ENCODE assay signal across 12 cellular contexts in the genomic region with DNA sequence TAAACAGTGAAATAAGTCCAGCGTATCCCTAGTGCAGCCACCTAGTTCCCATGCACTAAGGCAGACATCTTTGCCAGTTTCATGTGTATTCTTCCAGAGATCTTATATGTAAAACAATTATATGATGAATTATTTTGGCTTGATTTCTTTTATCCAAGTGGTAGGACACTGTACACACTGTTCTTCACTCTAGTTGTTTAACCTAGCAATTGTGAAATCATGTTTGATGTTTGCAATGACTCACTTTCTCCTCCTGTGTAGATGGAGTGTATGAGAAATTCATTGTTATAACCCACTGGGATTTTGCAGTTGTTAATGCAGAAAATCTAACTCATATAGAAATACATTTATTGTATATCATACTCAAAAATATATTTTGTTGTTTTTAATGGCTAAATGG. TPM values are rescaled to one million over a fixed set of nuclear protein-coding genes. Genes with fewer than 3 reads are reported as not detected.
DNase-seq lines count a peak whose midpoint lies in the region; ATAC-seq and TF ChIP-seq lines count a peak whose summit lies in the region.
"Had no signal": no experiment of that assay in that cellular context is flagged by ENCODE, and none has a peak within 500 bp of the region (broad histone marks: within the 10 kb centered on the region; RNA-seq: fewer than 3 reads in every experiment).

No MANE protein-coding gene starts in this region.

- peaks cover 0 to 2% of the 10 kb centered on the region in 2 donors for H3K36me3 ChIP-seq in left lung
- no peaks in the 10 kb centered on the region for H3K36me3 ChIP-seq in colonic mucosa

- H3K27me3 Mint-ChIP-seq in activated CD8-positive, alpha-beta memory T cell treated with anti-CD3 and anti-CD28 coated beads, Interleukin-2, amount 10 ng/mL, durations not matched to agents 7 days and 5 days = no peaks in the 10 kb centered on the region
- H3K27me3 Mint-ChIP-seq: stimulated activated memory B cell treated with anti-CD40 and anti-IgM and Interleukin-4, amounts not matched to agents 10 μg/mL and 1 μg/mL and 100 μg/mL, for 72 hours had no signal

- H3K27ac ChIP-seq in right cardiac atrium (ENCODE audit: low read length) = no peak overlapping the region
- no peak overlapping the region for H3K27ac ChIP-seq in left lung
- no peak overlapping the region for H3K27ac ChIP-seq in colonic mucosa
- H3K27ac ChIP-seq: BLaER1 had no signal

- DNase-seq in right cardiac atrium = no peak
- DNase-seq in Right ventricle myocardium inferior (ENCODE audit: missing footprints) = no peak
- peak; percentile 73 for DNase-seq in astrocyte of the spinal cord (ENCODE audit: low read depth, low spot score)
- no peak for DNase-seq in left lung
- no peak for DNase-seq in activated CD8-positive, alpha-beta memory T cell treated with anti-CD3 and anti-CD28 coated beads, Interleukin-2, amount 10 ng/mL, durations not matched to agents 7 days and 5 days
- no peak for DNase-seq in colonic mucosa
- DNase-seq: NCI-H82 had no signal

- WGBS in right cardiac atrium = 79% methylated on average over 1 of the region's 1 CpG

- H3K9me3 ChIP-seq in right cardiac atrium (ENCODE audit: control insufficient read depth, low read length) = no peaks in the 10 kb centered on the region
- H3K9me3 ChIP-seq in left lung = no peaks in the 10 kb centered on the region
- no peaks in the 10 kb centered on the region for H3K9me3 ChIP-seq in colonic mucosa
- H3K9me3 ChIP-seq: BLaER1 had no signal

- H3K4me1 ChIP-seq in right cardiac atrium (ENCODE audit: control insufficient read depth, insufficient read depth, low read length) (no peaks in the 10 kb centered on the region), left lung (peaks cover 3 to 23% of the 10 kb centered on the region in 2 donors), colonic mucosa (peaks cover 14% of the 10 kb centered on the region)

- H3K4me3 ChIP-seq in right cardiac atrium (ENCODE audit: low read length) (no peak overlapping the region), astrocyte of the spinal cord (ENCODE audit: low read depth, low read length) (no peak overlapping the region), left lung (no peak overlapping the region), colonic mucosa (no peak overlapping the region)
- H3K4me3 ChIP-seq: BLaER1, K562 had no signal

- intact Hi-C loops in right cardiac atrium (cut with DNase I) (no loop called here), Right ventricle myocardium inferior (cut with DNase I) (no loop called here), left lung (cut with DNase I) (no loop called here), colonic mucosa (cut with DNase I) (no loop called here)

- H3K4me1 Mint-ChIP-seq in activated CD8-positive, alpha-beta memory T cell treated with anti-CD3 and anti-CD28 coated beads, Interleukin-2, amount 10 ng/mL, durations not matched to agents 7 days and 5 days = peaks cover 13% of the 10 kb centered on the region
- H3K4me1 Mint-ChIP-seq: stimulated activated memory B cell treated with anti-CD40 and anti-IgM and Interleukin-4, amounts not matched to agents 10 μg/mL and 1 μg/mL and 100 μg/mL, for 72 hours had no signal

- H3K27me3 ChIP-seq in right cardiac atrium (ENCODE audit: control insufficient read depth, insufficient read depth) = no peaks in the 10 kb centered on the region
- no peaks in the 10 kb centered on the region for H3K27me3 ChIP-seq in left lung
- no peaks in the 10 kb centered on the region for H3K27me3 ChIP-seq in colonic mucosa
- H3K27me3 ChIP-seq: BLaER1 had no signal

- no peak overlapping the region for H3K27ac Mint-ChIP-seq in activated CD8-positive, alpha-beta memory T cell treated with anti-CD3 and anti-CD28 coated beads, Interleukin-2, amount 10 ng/mL, durations not matched to agents 7 days and 5 days
- H3K27ac Mint-ChIP-seq: stimulated activated memory B cell treated with anti-CD40 and anti-IgM and Interleukin-4, amounts not matched to agents 10 μg/mL and 1 μg/mL and 100 μg/mL, for 72 hours had no signal

- ATAC-seq in right cardiac atrium (peak; percentile 53 to 64), Right ventricle myocardium inferior (no peak), left lung (peak; percentile 95), GM19452 (IDR thresholded peaks at IDR 0.05; ENCODE audit: unreplicated experiment) (no peak), GM21390 (IDR thresholded peaks at IDR 0.05; ENCODE audit: unreplicated experiment) (no peak)
- no peak for ATAC-seq in activated CD8-positive, alpha-beta memory T cell treated with anti-CD3 and anti-CD28 coated beads, Interleukin-2, amount 10 ng/mL, durations not matched to agents 7 days and 5 days
- ATAC-seq: K562; stimulated activated memory B cell treated with anti-CD40 and anti-IgM and Interleukin-4, amounts not matched to agents 10 μg/mL and 1 μg/mL and 100 μg/mL, for 72 hours had no signal

- no peak overlapping the region for H3K9ac ChIP-seq in colonic mucosa (ENCODE audit: low read depth in 2 of 2, low read length in 2 of 2)
- H3K9ac ChIP-seq: BLaER1 had no signal

- CTCF ChIA-PET in activated CD8-positive, alpha-beta memory T cell treated with anti-CD3 and anti-CD28 coated beads, Interleukin-2, amount 10 ng/mL, durations not matched to agents 7 days and 5 days (lab: Charles Lee) = no interaction called here

- in situ Hi-C loops in astrocyte of the spinal cord (cut with HindIII; ENCODE audit: low sequenced_read_pairs) = no loop called here

- H3K4me3 Mint-ChIP-seq in activated CD8-positive, alpha-beta memory T cell treated with anti-CD3 and anti-CD28 coated beads, Interleukin-2, amount 10 ng/mL, durations not matched to agents 7 days and 5 days = no peak overlapping the region
- H3K4me3 Mint-ChIP-seq: stimulated activated memory B cell treated with anti-CD40 and anti-IgM and Interleukin-4, amounts not matched to agents 10 μg/mL and 1 μg/mL and 100 μg/mL, for 72 hours had no signal

- TF ChIP-seq CTCF in astrocyte of the spinal cord (IDR thresholded peaks at IDR 0.05; ENCODE audit: low read depth, low read length) (no peak), left lung (IDR thresholded peaks at IDR 0.05) (no peak), colonic mucosa (IDR thresholded peaks at IDR 0.05) (no peak)

- H3K9me3 Mint-ChIP-seq in activated CD8-positive, alpha-beta memory T cell treated with anti-CD3 and anti-CD28 coated beads, Interleukin-2, amount 10 ng/mL, durations not matched to agents 7 days and 5 days (ENCODE audit: low read depth) = no peaks in the 10 kb centered on the region
- H3K9me3 Mint-ChIP-seq: stimulated activated memory B cell treated with anti-CD40 and anti-IgM and Interleukin-4, amounts not matched to agents 10 μg/mL and 1 μg/mL and 100 μg/mL, for 72 hours had no signal

- peaks cover 13% of the 10 kb centered on the region for H3K36me3 Mint-ChIP-seq in activated CD8-positive, alpha-beta memory T cell treated with anti-CD3 and anti-CD28 coated beads, Interleukin-2, amount 10 ng/mL, durations not matched to agents 7 days and 5 days

RNA-seq across cellular contexts. Expression of a gene that starts 17.5 kb away (rescaled TPM):
- total RNA-seq in right cardiac atrium (100 to 1,000 TPM; 114 to 134 (median 118) TPM), Right ventricle myocardium inferior (131 TPM), left lung (10 to 100 TPM; 53.3 to 71.0 TPM), colonic mucosa (10 to 100 TPM; 55.3 to 77.4 TPM)
- polyA plus RNA-seq in right cardiac atrium = 86.7 TPM
- 10 to 100 TPM; 62.9 to 72.2 TPM for total RNA-seq in activated CD8-positive, alpha-beta memory T cell treated with anti-CD3 and anti-CD28 coated beads, Interleukin-2, amount 10 ng/mL, durations not matched to agents 7 days and 5 days

RNA-seq across cellular contexts. Expression of a gene that starts 46.9 kb away (rescaled TPM):
- total RNA-seq in right cardiac atrium (10 to 100 TPM in 2 of 4 donors, 1 to 10 TPM in 2; 8.9 to 14.7 (median 10.7) TPM), Right ventricle myocardium inferior (13.1 TPM), left lung (10 to 100 TPM; 23.0 to 27.9 TPM), colonic mucosa (10 to 100 TPM; 32.6 to 37.2 TPM)
- 4.3 TPM for polyA plus RNA-seq in right cardiac atrium
- 10 to 100 TPM; 38.6 to 49.0 TPM for total RNA-seq in activated CD8-positive, alpha-beta memory T cell treated with anti-CD3 and anti-CD28 coated beads, Interleukin-2, amount 10 ng/mL, durations not matched to agents 7 days and 5 days

Comparison
In these comparisons a context has a peak if more than half of its experiments do, and no peak if none do; other contexts are left out.
1. ATAC-seq: peak in right cardiac atrium (2 of 2) and left lung (single experiment); none in Right ventricle myocardium inferior (single experiment), GM19452 (single experiment), activated CD8-positive, alpha-beta memory T cell treated with anti-CD3 and anti-CD28 coated beads, Interleukin-2, amount 10 ng/mL, durations not matched to agents 7 days and 5 days (single experiment) and GM21390 (single experiment).